Comparison of ENCODE assay signal across 2 cellular contexts in the genomic region with DNA sequence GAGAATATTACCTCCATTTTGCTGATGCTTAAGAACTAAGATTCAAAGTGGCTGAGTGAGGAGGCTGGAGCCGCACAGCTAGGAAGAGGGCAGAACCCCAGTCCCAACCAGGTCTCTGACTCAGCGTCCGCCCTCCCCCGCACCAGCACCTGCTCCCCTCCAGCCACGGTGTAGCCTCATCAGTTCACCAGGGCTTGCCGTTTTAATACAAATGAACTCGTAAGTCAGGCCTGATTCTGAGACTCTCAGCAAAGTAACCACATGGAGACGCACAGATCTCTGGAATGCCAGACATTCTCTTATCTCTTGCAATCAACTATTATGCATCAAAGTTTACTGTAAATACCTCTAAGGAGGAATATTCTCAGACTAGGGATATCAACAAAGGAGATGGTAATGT.
TF ChIP-seq lines count a peak whose summit lies in the region.

No MANE protein-coding gene starts in this region.

TF ChIP-seq in IMR-90, 13 proteins besides CTCF, POLR2A, EP300 and RAD21 (continued from another document):
- TF ChIP-seq, protein P1, sequence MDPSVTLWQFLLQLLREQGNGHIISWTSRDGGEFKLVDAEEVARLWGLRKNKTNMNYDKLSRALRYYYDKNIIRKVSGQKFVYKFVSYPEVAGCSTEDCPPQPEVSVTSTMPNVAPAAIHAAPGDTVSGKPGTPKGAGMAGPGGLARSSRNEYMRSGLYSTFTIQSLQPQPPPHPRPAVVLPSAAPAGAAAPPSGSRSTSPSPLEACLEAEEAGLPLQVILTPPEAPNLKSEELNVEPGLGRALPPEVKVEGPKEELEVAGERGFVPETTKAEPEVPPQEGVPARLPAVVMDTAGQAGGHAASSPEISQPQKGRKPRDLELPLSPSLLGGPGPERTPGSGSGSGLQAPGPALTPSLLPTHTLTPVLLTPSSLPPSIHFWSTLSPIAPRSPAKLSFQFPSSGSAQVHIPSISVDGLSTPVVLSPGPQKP (IDR thresholded peaks at IDR 0.05; ENCODE audit: borderline replicate concordance, low read depth, low read length): no peak
- TF ChIP-seq MAFK (IDR thresholded peaks at IDR 0.05; ENCODE audit: low read depth, low read length) (no peak), NFE2L2 (IDR thresholded peaks at IDR 0.05; ENCODE audit: low read depth, low read length) (no peak), SMC3 (IDR thresholded peaks at IDR 0.05; ENCODE audit: low read depth, low read length) (no peak), RFX5 (IDR thresholded peaks at IDR 0.05; ENCODE audit: low read depth, low read length) (no peak), MXI1 (IDR thresholded peaks at IDR 0.05; ENCODE audit: borderline replicate concordance, low read depth, low read length) (no peak), FOS (IDR thresholded peaks at IDR 0.05; ENCODE audit: low read depth, low read length) (no peak)
- TF ChIP-seq, protein P2, sequence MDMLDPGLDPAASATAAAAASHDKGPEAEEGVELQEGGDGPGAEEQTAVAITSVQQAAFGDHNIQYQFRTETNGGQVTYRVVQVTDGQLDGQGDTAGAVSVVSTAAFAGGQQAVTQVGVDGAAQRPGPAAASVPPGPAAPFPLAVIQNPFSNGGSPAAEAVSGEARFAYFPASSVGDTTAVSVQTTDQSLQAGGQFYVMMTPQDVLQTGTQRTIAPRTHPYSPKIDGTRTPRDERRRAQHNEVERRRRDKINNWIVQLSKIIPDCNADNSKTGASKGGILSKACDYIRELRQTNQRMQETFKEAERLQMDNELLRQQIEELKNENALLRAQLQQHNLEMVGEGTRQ (IDR thresholded peaks at IDR 0.05; ENCODE audit: low read depth, low read length): no peak

TF ChIP-seq in WTC11, 78 proteins besides CTCF, POLR2A, EP300 and RAD21 (continued from another document):
- no peak for TF ChIP-seq ESRRA (CRISPR knock-in tag; IDR thresholded peaks at IDR 0.05; ENCODE audit: borderline replicate concordance)
- TF ChIP-seq, protein P3, sequence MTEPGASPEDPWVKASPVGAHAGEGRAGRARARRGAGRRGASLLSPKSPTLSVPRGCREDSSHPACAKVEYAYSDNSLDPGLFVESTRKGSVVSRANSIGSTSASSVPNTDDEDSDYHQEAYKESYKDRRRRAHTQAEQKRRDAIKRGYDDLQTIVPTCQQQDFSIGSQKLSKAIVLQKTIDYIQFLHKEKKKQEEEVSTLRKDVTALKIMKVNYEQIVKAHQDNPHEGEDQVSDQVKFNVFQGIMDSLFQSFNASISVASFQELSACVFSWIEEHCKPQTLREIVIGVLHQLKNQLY (CRISPR knock-in tag; IDR thresholded peaks at IDR 0.05): no peak
- TF ChIP-seq, protein P4, sequence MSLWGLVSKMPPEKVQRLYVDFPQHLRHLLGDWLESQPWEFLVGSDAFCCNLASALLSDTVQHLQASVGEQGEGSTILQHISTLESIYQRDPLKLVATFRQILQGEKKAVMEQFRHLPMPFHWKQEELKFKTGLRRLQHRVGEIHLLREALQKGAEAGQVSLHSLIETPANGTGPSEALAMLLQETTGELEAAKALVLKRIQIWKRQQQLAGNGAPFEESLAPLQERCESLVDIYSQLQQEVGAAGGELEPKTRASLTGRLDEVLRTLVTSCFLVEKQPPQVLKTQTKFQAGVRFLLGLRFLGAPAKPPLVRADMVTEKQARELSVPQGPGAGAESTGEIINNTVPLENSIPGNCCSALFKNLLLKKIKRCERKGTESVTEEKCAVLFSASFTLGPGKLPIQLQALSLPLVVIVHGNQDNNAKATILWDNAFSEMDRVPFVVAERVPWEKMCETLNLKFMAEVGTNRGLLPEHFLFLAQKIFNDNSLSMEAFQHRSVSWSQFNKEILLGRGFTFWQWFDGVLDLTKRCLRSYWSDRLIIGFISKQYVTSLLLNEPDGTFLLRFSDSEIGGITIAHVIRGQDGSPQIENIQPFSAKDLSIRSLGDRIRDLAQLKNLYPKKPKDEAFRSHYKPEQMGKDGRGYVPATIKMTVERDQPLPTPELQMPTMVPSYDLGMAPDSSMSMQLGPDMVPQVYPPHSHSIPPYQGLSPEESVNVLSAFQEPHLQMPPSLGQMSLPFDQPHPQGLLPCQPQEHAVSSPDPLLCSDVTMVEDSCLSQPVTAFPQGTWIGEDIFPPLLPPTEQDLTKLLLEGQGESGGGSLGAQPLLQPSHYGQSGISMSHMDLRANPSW (CRISPR knock-in tag; conservative IDR thresholded peaks at IDR 0.05; ENCODE audit: low read depth): no peak
- TF ChIP-seq, protein P5, sequence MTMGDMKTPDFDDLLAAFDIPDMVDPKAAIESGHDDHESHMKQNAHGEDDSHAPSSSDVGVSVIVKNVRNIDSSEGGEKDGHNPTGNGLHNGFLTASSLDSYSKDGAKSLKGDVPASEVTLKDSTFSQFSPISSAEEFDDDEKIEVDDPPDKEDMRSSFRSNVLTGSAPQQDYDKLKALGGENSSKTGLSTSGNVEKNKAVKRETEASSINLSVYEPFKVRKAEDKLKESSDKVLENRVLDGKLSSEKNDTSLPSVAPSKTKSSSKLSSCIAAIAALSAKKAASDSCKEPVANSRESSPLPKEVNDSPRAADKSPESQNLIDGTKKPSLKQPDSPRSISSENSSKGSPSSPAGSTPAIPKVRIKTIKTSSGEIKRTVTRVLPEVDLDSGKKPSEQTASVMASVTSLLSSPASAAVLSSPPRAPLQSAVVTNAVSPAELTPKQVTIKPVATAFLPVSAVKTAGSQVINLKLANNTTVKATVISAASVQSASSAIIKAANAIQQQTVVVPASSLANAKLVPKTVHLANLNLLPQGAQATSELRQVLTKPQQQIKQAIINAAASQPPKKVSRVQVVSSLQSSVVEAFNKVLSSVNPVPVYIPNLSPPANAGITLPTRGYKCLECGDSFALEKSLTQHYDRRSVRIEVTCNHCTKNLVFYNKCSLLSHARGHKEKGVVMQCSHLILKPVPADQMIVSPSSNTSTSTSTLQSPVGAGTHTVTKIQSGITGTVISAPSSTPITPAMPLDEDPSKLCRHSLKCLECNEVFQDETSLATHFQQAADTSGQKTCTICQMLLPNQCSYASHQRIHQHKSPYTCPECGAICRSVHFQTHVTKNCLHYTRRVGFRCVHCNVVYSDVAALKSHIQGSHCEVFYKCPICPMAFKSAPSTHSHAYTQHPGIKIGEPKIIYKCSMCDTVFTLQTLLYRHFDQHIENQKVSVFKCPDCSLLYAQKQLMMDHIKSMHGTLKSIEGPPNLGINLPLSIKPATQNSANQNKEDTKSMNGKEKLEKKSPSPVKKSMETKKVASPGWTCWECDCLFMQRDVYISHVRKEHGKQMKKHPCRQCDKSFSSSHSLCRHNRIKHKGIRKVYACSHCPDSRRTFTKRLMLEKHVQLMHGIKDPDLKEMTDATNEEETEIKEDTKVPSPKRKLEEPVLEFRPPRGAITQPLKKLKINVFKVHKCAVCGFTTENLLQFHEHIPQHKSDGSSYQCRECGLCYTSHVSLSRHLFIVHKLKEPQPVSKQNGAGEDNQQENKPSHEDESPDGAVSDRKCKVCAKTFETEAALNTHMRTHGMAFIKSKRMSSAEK (CRISPR knock-in tag; IDR thresholded peaks at IDR 0.05; ENCODE audit: borderline replicate concordance): no peak
- TF ChIP-seq, protein P6, sequence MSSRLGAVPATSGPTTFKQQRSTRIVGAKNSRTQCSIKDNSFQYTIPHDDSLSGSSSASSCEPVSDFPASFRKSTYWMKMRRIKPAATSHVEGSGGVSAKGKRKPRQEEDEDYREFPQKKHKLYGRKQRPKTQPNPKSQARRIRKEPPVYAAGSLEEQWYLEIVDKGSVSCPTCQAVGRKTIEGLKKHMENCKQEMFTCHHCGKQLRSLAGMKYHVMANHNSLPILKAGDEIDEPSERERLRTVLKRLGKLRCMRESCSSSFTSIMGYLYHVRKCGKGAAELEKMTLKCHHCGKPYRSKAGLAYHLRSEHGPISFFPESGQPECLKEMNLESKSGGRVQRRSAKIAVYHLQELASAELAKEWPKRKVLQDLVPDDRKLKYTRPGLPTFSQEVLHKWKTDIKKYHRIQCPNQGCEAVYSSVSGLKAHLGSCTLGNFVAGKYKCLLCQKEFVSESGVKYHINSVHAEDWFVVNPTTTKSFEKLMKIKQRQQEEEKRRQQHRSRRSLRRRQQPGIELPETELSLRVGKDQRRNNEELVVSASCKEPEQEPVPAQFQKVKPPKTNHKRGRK (CRISPR knock-in tag; IDR thresholded peaks at IDR 0.05; ENCODE audit: borderline replicate concordance): no peak
